In the genomic region with DNA sequence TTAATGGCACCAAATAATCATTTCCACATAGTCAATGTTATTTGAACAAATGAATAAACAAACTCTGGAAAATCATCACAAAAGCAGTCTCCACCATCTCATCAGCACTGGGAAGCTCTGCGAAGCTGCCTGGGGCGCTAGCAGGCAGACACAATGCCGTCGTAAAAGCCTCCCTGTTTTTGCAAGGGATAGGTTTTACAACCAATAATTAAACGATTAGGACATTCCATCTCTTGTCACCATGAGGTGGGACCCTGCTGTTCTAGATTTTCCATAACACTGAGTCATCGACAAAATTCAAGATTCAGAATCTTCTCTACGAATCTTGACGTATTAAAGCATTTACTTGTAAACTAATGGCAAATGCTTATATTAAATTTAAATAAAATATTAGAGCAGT, we compare ENCODE assay signal across 9 cellular contexts.
"Had no signal": no experiment of that assay in that cellular context is flagged by ENCODE, and none has a peak within 500 bp of the region (broad histone marks: within the 10 kb centered on the region; RNA-seq: fewer than 3 reads in every experiment).

No MANE protein-coding gene starts in this region.

- H3K9me3 ChIP-seq: adrenal gland, colonic mucosa, tibial nerve had no signal

- ATAC-seq: foreskin keratinocyte; stimulated activated effector memory CD8-positive, alpha-beta T cell treated with anti-CD3 and anti-CD28 coated beads, Interleukin-12 subunit alpha, Interleukin-12 subunit beta, amount 100 ng/mL, for 72 hours had no signal

- H3K27me3 ChIP-seq: adrenal gland, colonic mucosa, foreskin keratinocyte, tibial nerve had no signal

- H3K27ac ChIP-seq: adrenal gland, colonic mucosa, parathyroid adenoma, tibial nerve had no signal

- DNase-seq: activated CD4-positive, alpha-beta T cell treated with anti-CD3 and anti-CD28 coated beads for 48 hours; activated naive CD4-positive, alpha-beta T cell treated with anti-CD3 and anti-CD28 coated beads, Interleukin-2, amount 10 ng/mL, durations not matched to agents 7 days and 5 days; adrenal gland; colonic mucosa; foreskin keratinocyte; head of caudate nucleus had no signal

- H3K36me3 ChIP-seq: adrenal gland, colonic mucosa, tibial nerve had no signal

- H3K4me3 ChIP-seq: adrenal gland, colonic mucosa, tibial nerve had no signal

- H3K4me1 ChIP-seq: adrenal gland, colonic mucosa, parathyroid adenoma had no signal

- H3K79me2 ChIP-seq: parathyroid adenoma had no signal

- H3K9ac ChIP-seq: parathyroid adenoma had no signal
